In genomic region chr5:164289526-164289925, GRCh38 we compare ENCODE assay signal across 1 cellular context.
TF ChIP-seq lines count a peak whose summit lies in the region.

No MANE protein-coding gene starts in this region.

TF ChIP-seq in K562, 482 proteins besides CTCF, POLR2A, EP300 and RAD21 (continued from another document):
- TF ChIP-seq ZNF280A (IDR thresholded peaks at IDR 0.05; ENCODE audit: low read depth, partially characterized antibody) = no peak
- no peak for TF ChIP-seq CHD2 (IDR thresholded peaks at IDR 0.05; ENCODE audit: low read depth, low read length)
- TF ChIP-seq FOXO4 (CRISPR knock-in tag; IDR thresholded peaks at IDR 0.05) = no peak
- TF ChIP-seq NKRF (IDR thresholded peaks at IDR 0.05; ENCODE audit: borderline replicate concordance) = no peak
- no peak for TF ChIP-seq CEBPG (CRISPR knock-in tag; IDR thresholded peaks at IDR 0.05)
- TF ChIP-seq CEBPG (tag; conservative IDR thresholded peaks at IDR 0.05 in 1 of 2, IDR thresholded peaks at IDR 0.05 in 1 of 2) = no peak
- no peak for TF ChIP-seq FOXJ2 (tag; IDR thresholded peaks at IDR 0.05)
- no peak for TF ChIP-seq ZNF717 (CRISPR knock-in tag; IDR thresholded peaks at IDR 0.05)
- no peak for TF ChIP-seq STAT5B (CRISPR knock-in tag; IDR thresholded peaks at IDR 0.05)
- no peak for TF ChIP-seq STAT5A (IDR thresholded peaks at IDR 0.05; ENCODE audit: borderline replicate concordance, low read length)
- no peak for TF ChIP-seq ZNF699 (CRISPR knock-in tag; IDR thresholded peaks at IDR 0.05; ENCODE audit: insufficient replicate concordance)
